8 cellular contexts compared by ENCODE assay signal in genomic region chrX:48801281-48802088, GRCh38. TPM values are rescaled to one million over a fixed set of nuclear protein-coding genes. Genes with fewer than 3 reads are reported as not detected.
DNase-seq lines count a peak whose midpoint lies in the region; ATAC-seq, FAIRE-seq and TF ChIP-seq lines count a peak whose summit lies in the region.

TSS of gene HDAC6 (plus strand) at chrX:48802067. CDS start at chrX:48802693, 626 bp downstream.

- no peaks in the 10 kb centered on the region for H3K9me3 ChIP-seq in heart left ventricle
- peaks cover 0 to 10% (median 0%) of the 10 kb centered on the region in 4 donors for H3K9me3 ChIP-seq in upper lobe of left lung

- FAIRE-seq in GM12892 (lab: Jason Lieb, UNC): peak; percentile 94

- ATAC-seq in HG02852 (IDR thresholded peaks at IDR 0.05; ENCODE audit: unreplicated experiment) (peak; percentile 87), heart left ventricle (peak; percentile 94 to 96 (median 96)), upper lobe of left lung (ENCODE audit: low FRiP score in 2 of 2) (peak; percentile 95 to 96)

- TF ChIP-seq POLR2A in GM12892 (IDR thresholded peaks at IDR 0.05; ENCODE audit: low read depth, low read length) (peak; percentile 27; the same call in 1 of the 2 replicates), heart left ventricle (IDR thresholded peaks at IDR 0.05) (peak in 1 of 2 donors; percentile 48), upper lobe of left lung (IDR thresholded peaks at IDR 0.05) (peak in 2 of 4 donors; percentile 27 to 55)

- peak in 1 of 4 donors; percentile 28 for TF ChIP-seq EP300 in upper lobe of left lung (IDR thresholded peaks at IDR 0.05)

- TF ChIP-seq CTCF in heart left ventricle (IDR thresholded peaks at IDR 0.05) (no peak), upper lobe of left lung (IDR thresholded peaks at IDR 0.05) (peak in 2 of 6 experiments; percentile 11 to 17)

- peak within 1 kb of the TSS; percentile 93 to 99 (median 96) for H3K27ac ChIP-seq in heart left ventricle
- peak within 1 kb of the TSS; percentile 85 to 98 (median 94) for H3K27ac ChIP-seq in upper lobe of left lung

- intact Hi-C loops in T-helper 1 cell treated with Interleukin-12 subunit alpha and Interleukin-12 subunit beta and Interleukin-4 antibody, amounts not matched to agents 30 ng/mL and 1 ng/mL, for 36 hours (cut with micrococcal nuclease): loop anchor here (1.0 to 5.0 kb wide), 23 partner anchors 64 to 1319 kb away; partner anchors contain the start of genes CLCN5, ELK1, FTSJ1 and GPKOW
- intact Hi-C loops in heart left ventricle (cut with DNase I): loop anchor here in 9 of 10 donors (1.0 to 10.0 kb wide), 13 partner anchors 64 to 264 kb away; partner anchors contain the start of genes SUV39H1 (in 5 of the 9), PQBP1 (in 3 of the 9), TIMM17B (in 3 of the 9) and PIM2 (in 1 of the 9)
- intact Hi-C loops in posterior cingulate gyrus (cut with DNase I): loop anchor here (2.0 kb wide), 2 partner anchors 65 to 125 kb away; no protein-coding TSS in a partner anchor

- DNase-seq in GM12892 (ENCODE audit: insufficient read length) (peak; percentile 76), NCI-H146 (lab: John Stamatoyannopoulos, UW) (peak; percentile 98), amniotic epithelial cell (ENCODE audit: low read depth) (peak; percentile 98), heart left ventricle (peak; percentile 96 to 98 (median 97)), posterior cingulate gyrus (peak; percentile 86 to 100 (median 96)), upper lobe of left lung (peak; percentile 97 to 99)

- WGBS in heart left ventricle, 4 donors: 0 to 61% (median 20%) methylated on average over 70 to 89 of the region's 89 CpGs
- 0 to 49% methylated on average over 1 to 88 of the region's 89 CpGs for WGBS in upper lobe of left lung, 2 donors

- H3K4me3 ChIP-seq in heart left ventricle: peak within 1 kb of the TSS; percentile 43 to 96 (median 67)
- peak within 1 kb of the TSS; percentile 48 to 67 (median 56) for H3K4me3 ChIP-seq in upper lobe of left lung

- H3K36me3 ChIP-seq in heart left ventricle (peaks cover 0 to 26% (median 4%) of the 10 kb centered on the region in 9 donors), upper lobe of left lung (peaks cover 0 to 9% (median 0%) of the 10 kb centered on the region in 4 donors)

- H3K4me1 ChIP-seq in heart left ventricle (peaks cover 0 to 12% (median 3%) of the 10 kb centered on the region in 12 donors), upper lobe of left lung (peaks cover 0 to 12% (median 2%) of the 10 kb centered on the region in 4 donors)

- no peaks in the 10 kb centered on the region for H3K27me3 ChIP-seq in heart left ventricle
- no peaks in the 10 kb centered on the region for H3K27me3 ChIP-seq in upper lobe of left lung

RNA-seq across cellular contexts. Expression of gene HDAC6, which starts in this region (rescaled TPM):
- 48.8 TPM for polyA plus RNA-seq in GM12892 (2012; ENCODE audit: missing spikeins)
- 83.1 and 87.3 TPM in 2 replicates for total RNA-seq in T-helper 1 cell treated with Interleukin-12 subunit alpha and Interleukin-12 subunit beta and Interleukin-4 antibody, amounts not matched to agents 30 ng/mL and 1 ng/mL, for 36 hours
- total RNA-seq in heart left ventricle (10 to 100 TPM; 27.7 to 48.6 (median 36.9) TPM), upper lobe of left lung (100 to 1,000 TPM in 2 of 6 donors, 10 to 100 TPM in 4; 59.1 to 171 (median 86.0) TPM)
- polyA plus RNA-seq in heart left ventricle: 10 to 100 TPM; 30.3 to 44.4 TPM

Comparison
In these comparisons a context has a peak if more than half of its experiments do, and no peak if none do; other contexts are left out.
1. Peak in every context shown above with its lines: DNase-seq, ATAC-seq, H3K4me3 ChIP-seq and H3K27ac ChIP-seq.